In genomic region chr11:43880640-43881159, GRCh38 we compare ENCODE assay signal across 8 cellular contexts. TPM values are rescaled to one million over a fixed set of nuclear protein-coding genes. Genes with fewer than 3 reads are reported as not detected.
A peak's percentile ranks its signal among the peaks of the same experiment; 100 is the strongest.
DNase-seq lines count a peak whose midpoint lies in the region; ATAC-seq and TF ChIP-seq lines count a peak whose summit lies in the region.

TSS of gene ALKBH3 (plus strand) at chr11:43880831. CDS start at chr11:43882653, 1,822 bp downstream.

- peaks cover 16% of the 10 kb centered on the region for H3K4me1 ChIP-seq in osteoblast (ENCODE audit: insufficient read depth, low read length)

- H3K4me3 ChIP-seq in GM08714 (ENCODE audit: low read length) (peak within 1 kb of the TSS; percentile 97), osteoblast (ENCODE audit: insufficient read depth, low read length) (peak within 1 kb of the TSS; percentile 98)

- TF ChIP-seq CTCF in glutamatergic neuron (IDR thresholded peaks at IDR 0.05; ENCODE audit: partially characterized antibody, unreplicated experiment) (no peak), osteoblast (IDR thresholded peaks at IDR 0.05; ENCODE audit: extremely low read depth, low read depth, low read length) (no peak)

- H3K27me3 ChIP-seq in osteoblast (ENCODE audit: insufficient read depth, low read length): no peaks in the 10 kb centered on the region

- H3K9me3 Mint-ChIP-seq in activated naive CD8-positive, alpha-beta T cell (ENCODE audit: low read depth): no peaks in the 10 kb centered on the region
- H3K9me3 Mint-ChIP-seq in glutamatergic neuron (ENCODE audit: unreplicated experiment): peaks cover 11% of the 10 kb centered on the region

- peak within 1 kb of the TSS; percentile 100 for H2AFZ ChIP-seq in osteoblast (ENCODE audit: low read length)

- peaks cover 2% of the 10 kb centered on the region for H4K20me1 ChIP-seq in osteoblast (ENCODE audit: insufficient read depth, low read length)

- peaks cover 8% of the 10 kb centered on the region for H3K27me3 Mint-ChIP-seq in activated naive CD8-positive, alpha-beta T cell
- H3K27me3 Mint-ChIP-seq in glutamatergic neuron (ENCODE audit: unreplicated experiment): peaks cover 6% of the 10 kb centered on the region

- H3K79me2 ChIP-seq in osteoblast (ENCODE audit: insufficient read depth, low read length): peaks cover 17% of the 10 kb centered on the region

- H3K27ac Mint-ChIP-seq in activated naive CD8-positive, alpha-beta T cell: peak within 1 kb of the TSS; percentile 85
- peak within 1 kb of the TSS; percentile 91 for H3K27ac Mint-ChIP-seq in glutamatergic neuron (ENCODE audit: unreplicated experiment)

- H3K27ac ChIP-seq in osteoblast (ENCODE audit: low read depth, low read length) (peak within 1 kb of the TSS; percentile 76), temporal lobe (ENCODE audit: low read depth, low read length) (no peak within 1 kb of the TSS)

- H3K36me3 ChIP-seq in osteoblast (ENCODE audit: insufficient read depth, low read length): peaks cover 32% of the 10 kb centered on the region

- no peaks in the 10 kb centered on the region for H3K9me3 ChIP-seq in osteoblast (ENCODE audit: low read depth, low read length)

- H3K4me2 ChIP-seq in osteoblast (ENCODE audit: insufficient read depth, low read length): peak within 1 kb of the TSS; percentile 100

- H3K4me3 Mint-ChIP-seq in activated naive CD8-positive, alpha-beta T cell: peak within 1 kb of the TSS; percentile 98
- H3K4me3 Mint-ChIP-seq in glutamatergic neuron (ENCODE audit: unreplicated experiment): peak within 1 kb of the TSS; percentile 97

- ATAC-seq in HG02571 (IDR thresholded peaks at IDR 0.05; ENCODE audit: unreplicated experiment): peak; percentile 98

- H3K36me3 Mint-ChIP-seq in activated naive CD8-positive, alpha-beta T cell: peaks cover 8% of the 10 kb centered on the region
- no peaks in the 10 kb centered on the region for H3K36me3 Mint-ChIP-seq in glutamatergic neuron (ENCODE audit: unreplicated experiment)

- peaks cover 31% of the 10 kb centered on the region for H3K4me1 Mint-ChIP-seq in activated naive CD8-positive, alpha-beta T cell (ENCODE audit: low read depth)
- H3K4me1 Mint-ChIP-seq in glutamatergic neuron (ENCODE audit: low read depth, unreplicated experiment): peaks cover 8% of the 10 kb centered on the region

- peak; percentile 93 for DNase-seq in NCI-H1092 (lab: John Stamatoyannopoulos, UW)
- peak; percentile 90 for DNase-seq in SKM-1 treated with dmso at 0.1 percent for 144 hours (lab: John Stamatoyannopoulos, UW; ENCODE audit: unreplicated experiment)
- DNase-seq in glutamatergic neuron: peak; percentile 93
- peak; percentile 93 for DNase-seq in osteoblast (ENCODE audit: insufficient read length, low spot score, missing footprints)

RNA-seq across cellular contexts. Expression of gene ALKBH3, which starts in this region (rescaled TPM):
- total RNA-seq in glutamatergic neuron (ENCODE audit: unreplicated experiment) (30.4 TPM), osteoblast (47.8 and 53.9 TPM in 2 replicates), temporal lobe (12.8 TPM)
